In genomic region chr4:74675673-74676279, GRCh38 we compare ENCODE assay signal across 8 cellular contexts.
DNase-seq lines count a peak whose midpoint lies in the region; ATAC-seq lines count a peak whose summit lies in the region.

No MANE protein-coding gene starts in this region.

- ATAC-seq in GM18867 (IDR thresholded peaks at IDR 0.05; ENCODE audit: unreplicated experiment) = peak; percentile 86
- peak; percentile 80 for ATAC-seq in HG03378 (IDR thresholded peaks at IDR 0.05; ENCODE audit: unreplicated experiment)
- ATAC-seq in memory B cell (ENCODE audit: low read depth) = peak; percentile 56

- no peaks in the 10 kb centered on the region for H3K36me3 Mint-ChIP-seq in memory B cell
- no peaks in the 10 kb centered on the region for H3K36me3 Mint-ChIP-seq in activated T-helper 1 cell treated with anti-CD3 and anti-CD28 coated beads, Interleukin-12 subunit alpha, Interleukin-12 subunit beta, Interleukin-2, Interleukin-4 antibody, amounts not matched to agents 30 ng/mL and 10 ng/mL and 1 ng/mL, durations not matched to agents 14 hours and 24 hours and 36 hours (ENCODE audit: low read depth)

- no peak overlapping the region for H3K27ac Mint-ChIP-seq in memory B cell
- no peak overlapping the region for H3K27ac Mint-ChIP-seq in activated T-helper 1 cell treated with anti-CD3 and anti-CD28 coated beads, Interleukin-12 subunit alpha, Interleukin-12 subunit beta, Interleukin-2, Interleukin-4 antibody, amounts not matched to agents 30 ng/mL and 10 ng/mL and 1 ng/mL, durations not matched to agents 14 hours and 24 hours and 36 hours

- H3K27me3 Mint-ChIP-seq in memory B cell = peaks cover 10% of the 10 kb centered on the region
- peaks cover 3% of the 10 kb centered on the region for H3K27me3 Mint-ChIP-seq in activated T-helper 1 cell treated with anti-CD3 and anti-CD28 coated beads, Interleukin-12 subunit alpha, Interleukin-12 subunit beta, Interleukin-2, Interleukin-4 antibody, amounts not matched to agents 30 ng/mL and 10 ng/mL and 1 ng/mL, durations not matched to agents 14 hours and 24 hours and 36 hours (ENCODE audit: insufficient read depth)

- H3K4me1 Mint-ChIP-seq in memory B cell = peaks cover 4% of the 10 kb centered on the region
- H3K4me1 Mint-ChIP-seq in activated T-helper 1 cell treated with anti-CD3 and anti-CD28 coated beads, Interleukin-12 subunit alpha, Interleukin-12 subunit beta, Interleukin-2, Interleukin-4 antibody, amounts not matched to agents 30 ng/mL and 10 ng/mL and 1 ng/mL, durations not matched to agents 14 hours and 24 hours and 36 hours (ENCODE audit: low read depth) = no peaks in the 10 kb centered on the region

- intact Hi-C loops in activated T-helper 1 cell treated with anti-CD3 and anti-CD28 coated beads, Interleukin-12 subunit alpha, Interleukin-12 subunit beta, Interleukin-2, Interleukin-4 antibody, amounts not matched to agents 30 ng/mL and 10 ng/mL and 1 ng/mL, durations not matched to agents 14 hours and 24 hours and 36 hours (cut with micrococcal nuclease) = loop anchor here (1.0 to 2.0 kb wide), 4 partner anchors 299 to 447 kb away; no protein-coding TSS in a partner anchor

- peaks cover under 1% of the 10 kb centered on the region for H3K9me3 Mint-ChIP-seq in memory B cell
- no peaks in the 10 kb centered on the region for H3K9me3 Mint-ChIP-seq in activated T-helper 1 cell treated with anti-CD3 and anti-CD28 coated beads, Interleukin-12 subunit alpha, Interleukin-12 subunit beta, Interleukin-2, Interleukin-4 antibody, amounts not matched to agents 30 ng/mL and 10 ng/mL and 1 ng/mL, durations not matched to agents 14 hours and 24 hours and 36 hours

- H3K4me3 Mint-ChIP-seq in memory B cell = no peak overlapping the region
- H3K4me3 Mint-ChIP-seq in activated T-helper 1 cell treated with anti-CD3 and anti-CD28 coated beads, Interleukin-12 subunit alpha, Interleukin-12 subunit beta, Interleukin-2, Interleukin-4 antibody, amounts not matched to agents 30 ng/mL and 10 ng/mL and 1 ng/mL, durations not matched to agents 14 hours and 24 hours and 36 hours = no peak overlapping the region

- peak; percentile 44 for DNase-seq in COR-L47 (lab: John Stamatoyannopoulos, UW)
- DNase-seq in OCI-M1 (lab: John Stamatoyannopoulos, UW) = peak; percentile 73
- DNase-seq in dedifferentiated amniotic fluid mesenchymal stem cell (ENCODE audit: extremely low spot score) = peak; percentile 75
- DNase-seq in memory B cell (ENCODE audit: low spot score in 2 of 2) = peak in 1 of 2 donors; percentile 21
- DNase-seq in activated T-helper 1 cell treated with anti-CD3 and anti-CD28 coated beads, Interleukin-12 subunit alpha, Interleukin-12 subunit beta, Interleukin-2, Interleukin-4 antibody, amounts not matched to agents 30 ng/mL and 10 ng/mL and 1 ng/mL, durations not matched to agents 14 hours and 24 hours and 36 hours (ENCODE audit: low spot score) = no peak
- DNase-seq in retina = no peak

Comparison
In these comparisons a context has a peak if more than half of its experiments do, and no peak if none do; other contexts are left out.
1. DNase-seq: peak in COR-L47 (single experiment), OCI-M1 (single experiment) and dedifferentiated amniotic fluid mesenchymal stem cell (single experiment); none in activated T-helper 1 cell treated with anti-CD3 and anti-CD28 coated beads, Interleukin-12 subunit alpha, Interleukin-12 subunit beta, Interleukin-2, Interleukin-4 antibody, amounts not matched to agents 30 ng/mL and 10 ng/mL and 1 ng/mL, durations not matched to agents 14 hours and 24 hours and 36 hours (single experiment) and retina (single experiment).
2. Peak in every context shown above with its lines, with median percentiles within 50 percentile points of each other: ATAC-seq.